Comparison of ENCODE assay signal across 8 cellular contexts in the genomic region with DNA sequence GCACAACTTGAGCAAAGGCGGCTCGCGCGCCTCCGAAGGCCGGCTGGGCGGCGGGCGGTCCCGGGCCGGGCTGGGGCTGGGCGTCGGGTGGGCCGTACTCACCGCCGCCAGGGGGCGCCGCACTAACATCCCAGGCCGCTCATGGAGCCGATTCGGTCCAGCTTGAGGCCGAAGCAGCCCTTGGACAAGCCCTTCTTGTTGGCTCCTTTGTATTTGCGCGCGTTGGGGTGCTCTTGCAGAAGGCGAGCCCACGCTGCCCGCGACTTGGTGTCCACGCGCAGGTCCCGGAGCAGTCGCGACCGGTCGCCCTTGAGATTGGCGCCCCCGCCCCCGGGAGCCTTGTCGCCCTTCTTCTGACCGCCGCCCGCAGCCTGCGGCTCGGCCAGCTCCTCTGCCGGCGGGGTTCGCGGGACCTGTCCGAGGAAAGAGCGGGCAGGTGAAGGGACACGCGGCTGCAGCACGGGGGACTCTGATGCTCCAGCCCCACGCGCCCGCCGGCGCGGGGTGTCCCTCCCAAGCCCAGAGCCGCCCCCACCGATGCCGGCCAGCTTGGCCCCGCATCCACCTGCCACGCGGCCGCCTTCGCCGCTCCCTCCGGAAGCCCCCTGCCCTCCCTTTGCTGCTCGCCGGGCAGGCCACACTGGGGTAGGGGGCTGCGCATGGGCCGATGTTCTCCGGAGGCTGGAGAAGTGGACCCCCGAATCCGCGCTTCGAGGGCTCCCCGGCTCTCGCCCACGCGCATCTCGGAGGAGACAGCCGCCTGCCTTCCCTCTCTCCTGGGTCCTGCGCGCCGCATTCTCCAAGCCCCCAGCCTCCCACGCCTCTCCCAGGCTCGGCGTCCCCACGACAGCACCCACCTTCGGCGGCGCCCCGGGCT. TPM values are rescaled to one million over a fixed set of nuclear protein-coding genes. Genes with fewer than 3 reads are reported as not detected.
DNase-seq lines count a peak whose midpoint lies in the region; ATAC-seq and TF ChIP-seq lines count a peak whose summit lies in the region.

No MANE protein-coding gene starts in this region.

- no peaks in the 10 kb centered on the region for H3K9me3 Mint-ChIP-seq in activated T-cell treated with anti-CD3 and anti-CD28 coated beads, Interleukin-2, amount 50 U/mL, for 24 hours

- H3K79me2 ChIP-seq in OCI-LY3 (ENCODE audit: low read length), result no peaks in the 10 kb centered on the region

- 1% methylated on average over 94 to 96 of the region's 96 CpGs for WGBS in esophagus, 2 donors

- H3K9ac ChIP-seq in OCI-LY3 (ENCODE audit: low read length) (no peak overlapping the region), mucosa of stomach (ENCODE audit: low read length) (no peak overlapping the region)

- H3K27me3 ChIP-seq in OCI-LY3 (ENCODE audit: low read depth, low read length), result no peaks in the 10 kb centered on the region
- H3K27me3 ChIP-seq in esophagus (ENCODE audit: control insufficient read depth in 1 of 2, insufficient read depth in 2 of 2, low read length in 2 of 2), result peaks cover 0 to 11% of the 10 kb centered on the region in 2 donors
- peaks cover 72% of the 10 kb centered on the region for H3K27me3 ChIP-seq in mucosa of stomach (ENCODE audit: control insufficient read depth, insufficient read depth, low read length)

- peaks cover 11% of the 10 kb centered on the region for H3K4me1 Mint-ChIP-seq in activated T-cell treated with anti-CD3 and anti-CD28 coated beads, Interleukin-2, amount 50 U/mL, for 24 hours (ENCODE audit: low read depth)

- H3K4me3 ChIP-seq in OCI-LY3 (ENCODE audit: low read length) (no peak overlapping the region), esophagus (ENCODE audit: low read depth in 1 of 2, low read length in 2 of 2) (peak overlapping the region; percentile 53 to 58), mucosa of stomach (ENCODE audit: low read length) (peak overlapping the region; percentile 17)

- H3K4me3 Mint-ChIP-seq in activated T-cell treated with anti-CD3 and anti-CD28 coated beads, Interleukin-2, amount 50 U/mL, for 24 hours, result peak overlapping the region; percentile 65

- peak overlapping the region; percentile 43 for H3K4me2 ChIP-seq in OCI-LY3 (ENCODE audit: low read length)

- TF ChIP-seq CTCF in OCI-LY3 (IDR thresholded peaks at IDR 0.05; ENCODE audit: low read depth, low read length), result peak; percentile 54

- H3K27ac ChIP-seq in OCI-LY3 (ENCODE audit: low read length), result no peak overlapping the region
- no peak overlapping the region for H3K27ac ChIP-seq in esophagus (ENCODE audit: low read depth in 2 of 2, low read length in 1 of 2)

- peaks cover 65% of the 10 kb centered on the region for H3K27me3 Mint-ChIP-seq in activated T-cell treated with anti-CD3 and anti-CD28 coated beads, Interleukin-2, amount 50 U/mL, for 24 hours

- no peaks in the 10 kb centered on the region for H4K20me1 ChIP-seq in OCI-LY3 (ENCODE audit: insufficient read depth, low read length)

- H3K36me3 Mint-ChIP-seq in activated T-cell treated with anti-CD3 and anti-CD28 coated beads, Interleukin-2, amount 50 U/mL, for 24 hours (ENCODE audit: low read depth), result no peaks in the 10 kb centered on the region

- ATAC-seq in HG03097 (IDR thresholded peaks at IDR 0.05; ENCODE audit: low FRiP score, unreplicated experiment) (peak; percentile 46), GM21723 (IDR thresholded peaks at IDR 0.05; ENCODE audit: unreplicated experiment) (no peak)

- DNase-seq in DMS79 treated with DMSO at 0.1 percent for 48 hours (lab: John Stamatoyannopoulos, UW), result peak; percentile 50
- DNase-seq in activated T-cell treated with anti-CD3 and anti-CD28 coated beads, Interleukin-2, amount 50 U/mL, for 24 hours, result peak; percentile 85
- DNase-seq in stimulated activated CD8-positive, alpha-beta memory T cell treated with anti-CD3 and anti-CD28 coated beads, Interleukin-2, amount 100 ng/mL, for 48 hours (ENCODE audit: low read depth in 2 of 2), result peak; percentile 61 to 69

- H3K4me1 ChIP-seq in OCI-LY3 (ENCODE audit: low read length), result no peaks in the 10 kb centered on the region
- H3K4me1 ChIP-seq in esophagus (ENCODE audit: control insufficient read depth in 2 of 2, insufficient read depth in 2 of 2, low read length in 1 of 2), result peaks cover 5 to 14% of the 10 kb centered on the region in 2 donors
- H3K4me1 ChIP-seq in mucosa of stomach (ENCODE audit: control insufficient read depth, insufficient read depth, low read length), result peaks cover 25% of the 10 kb centered on the region

- no peaks in the 10 kb centered on the region for H3K9me3 ChIP-seq in OCI-LY3 (ENCODE audit: insufficient read depth, low read length)
- H3K9me3 ChIP-seq in esophagus (ENCODE audit: control insufficient read depth in 2 of 2, insufficient read depth in 1 of 2, low read depth in 1 of 2, low read length in 1 of 2), result no peaks in the 10 kb centered on the region
- no peaks in the 10 kb centered on the region for H3K9me3 ChIP-seq in mucosa of stomach (ENCODE audit: control insufficient read depth, low read length)

- H3K36me3 ChIP-seq in OCI-LY3 (replicated peaks; ENCODE audit: low read depth, low read length) (no peaks in the 10 kb centered on the region), esophagus (ENCODE audit: control insufficient read depth in 2 of 2, insufficient read depth in 2 of 2, low read length in 1 of 2) (no peaks in the 10 kb centered on the region), mucosa of stomach (ENCODE audit: control insufficient read depth, insufficient read depth, low read length) (no peaks in the 10 kb centered on the region)

- H3K27ac Mint-ChIP-seq in activated T-cell treated with anti-CD3 and anti-CD28 coated beads, Interleukin-2, amount 50 U/mL, for 24 hours, result no peak overlapping the region

- 0 out of 2 replicates have a peak overlapping the region, but pooled peaks have one; percentile 21 for H2AFZ ChIP-seq in OCI-LY3 (ENCODE audit: low read depth, low read length)

RNA-seq across cellular contexts. Expression of a gene that starts 0.7 kb away (rescaled TPM):
- polyA plus RNA-seq in esophagus, result 1 to 10 TPM; 2.2 TPM

RNA-seq across cellular contexts. Expression of a gene that starts 36.0 kb away (rescaled TPM):
- 10 to 100 TPM; 16.6 to 23.3 TPM for polyA plus RNA-seq in esophagus
